11 cellular contexts compared by ENCODE assay signal in genomic region chr10:110794808-110795207, GRCh38.
DNase-seq lines count a peak whose midpoint lies in the region; TF ChIP-seq lines count a peak whose summit lies in the region.
"Had no signal": no experiment of that assay in that cellular context is flagged by ENCODE, and none has a peak within 500 bp of the region (broad histone marks: within the 10 kb centered on the region; RNA-seq: fewer than 3 reads in every experiment).

No MANE protein-coding gene starts in this region.

- H3K36me3 ChIP-seq in MG63: no peaks in the 10 kb centered on the region
- H3K36me3 ChIP-seq: upper lobe of left lung had no signal

- no peak overlapping the region for H3K4me3 Mint-ChIP-seq in neural crest cell

- TF ChIP-seq CTCF in neural crest cell (conservative IDR thresholded peaks at IDR 0.05) (no peak), GM10248 (IDR thresholded peaks at IDR 0.05; ENCODE audit: control extremely low read depth, extremely low read depth, low read depth, missing control alignments) (no peak)

- CTCF ChIA-PET in GM10248 (lab: Yijun Ruan, JAX): interaction anchor here (1.1 to 3.8 kb wide), 5 partner anchors 8 to 184 kb away, joined by 3 to 27 read pairs (median 7); no protein-coding TSS in a partner anchor

- no peak overlapping the region for H3K4me3 ChIP-seq in MG63
- H3K4me3 ChIP-seq: upper lobe of left lung had no signal

- no peaks in the 10 kb centered on the region for H3K9me3 ChIP-seq in MG63
- H3K9me3 ChIP-seq: upper lobe of left lung had no signal

- no peaks in the 10 kb centered on the region for H3K27me3 ChIP-seq in MG63
- H3K27me3 ChIP-seq: upper lobe of left lung had no signal

- peak overlapping the region; percentile 83 for H3K27ac Mint-ChIP-seq in neural crest cell (ENCODE audit: unreplicated experiment)

- peaks cover 41% of the 10 kb centered on the region for H3K4me1 Mint-ChIP-seq in neural crest cell

- peak in 13 of 14 donors; percentile 13 to 80 (median 51) for DNase-seq in C1 segment of cervical spinal cord (lab: John Stamatoyannopoulos, UW)
- DNase-seq in NCI-H2196 treated with DMSO at 0.1 percent for 48 hours (lab: John Stamatoyannopoulos, UW; ENCODE audit: unreplicated experiment): peak; percentile 31
- peak; percentile 45 for DNase-seq in foreskin melanocyte
- peak; percentile 19 for DNase-seq in neural crest cell (ENCODE audit: low read depth, low spot score)
- DNase-seq in GM10248 (ENCODE audit: extremely low spot score): no peak
- DNase-seq in MG63: no peak
- no peak for DNase-seq in AG08396 (ENCODE audit: low spot score)
- DNase-seq in HK-2 (ENCODE audit: unreplicated experiment): no peak
- DNase-seq: foreskin keratinocyte, NCI-H82, upper lobe of left lung had no signal

- H3K9me3 Mint-ChIP-seq in neural crest cell: no peaks in the 10 kb centered on the region

- H3K36me3 Mint-ChIP-seq in neural crest cell (ENCODE audit: low read depth): no peaks in the 10 kb centered on the region

- H3K27me3 Mint-ChIP-seq in neural crest cell (ENCODE audit: low read depth): no peaks in the 10 kb centered on the region

- POLR2A ChIA-PET in GM10248 (lab: Yijun Ruan, JAX): no interaction called here

Comparison
In these comparisons a context has a peak if more than half of its experiments do, and no peak if none do; other contexts are left out.
1. DNase-seq: peak in C1 segment of cervical spinal cord (13 of 14), NCI-H2196 treated with DMSO at 0.1 percent for 48 hours (single experiment), foreskin melanocyte (single experiment) and neural crest cell (single experiment); none in GM10248 (single experiment), MG63 (single experiment), AG08396 (single experiment) and HK-2 (single experiment).